Comparison of ENCODE assay signal across 8 cellular contexts in genomic region chr3:152071924-152072323, GRCh38.
DNase-seq lines count a peak whose midpoint lies in the region; ATAC-seq and TF ChIP-seq lines count a peak whose summit lies in the region.

No MANE protein-coding gene starts in this region.

- no peak overlapping the region for H2BK120ac ChIP-seq in trophoblast cell (ENCODE audit: insufficient read depth, low read length, poor library complexity)

- in situ Hi-C loops in HAP-1 (cut with MboI; ENCODE audit: low sequenced_read_pairs): no loop called here

- H2BK12ac ChIP-seq in trophoblast cell (ENCODE audit: low read length): no peak overlapping the region

- TF ChIP-seq CTCF in esophagus squamous epithelium (IDR thresholded peaks at IDR 0.05): peak in 5 of 6 experiments; percentile 26 to 59 (median 33)

- H3K14ac ChIP-seq in trophoblast cell (ENCODE audit: low read length): no peak overlapping the region

- H3K36me3 ChIP-seq in HAP-1 (replicated peaks) (no peaks in the 10 kb centered on the region), esophagus squamous epithelium (no peaks in the 10 kb centered on the region), trophoblast cell (ENCODE audit: control insufficient read depth in 1 of 2, insufficient read depth in 2 of 2, low read length in 2 of 2) (no peaks in the 10 kb centered on the region)

- H2BK5ac ChIP-seq in trophoblast cell (ENCODE audit: low read depth, low read length, poor library complexity): no peak overlapping the region

- TF ChIP-seq POLR2A in esophagus squamous epithelium (IDR thresholded peaks at IDR 0.05): no peak

- H3K27me3 ChIP-seq in HAP-1 (ENCODE audit: low read depth) (no peaks in the 10 kb centered on the region; the same call in 1 of the 2 replicates), esophagus squamous epithelium (no peaks in the 10 kb centered on the region), trophoblast cell (ENCODE audit: insufficient read depth, low read length) (no peaks in the 10 kb centered on the region)

- H2AK5ac ChIP-seq in trophoblast cell (ENCODE audit: low read length): no peak overlapping the region

- ATAC-seq in HG02623 (IDR thresholded peaks at IDR 0.05; ENCODE audit: unreplicated experiment): no peak
- ATAC-seq in GM19035 (IDR thresholded peaks at IDR 0.05; ENCODE audit: unreplicated experiment): no peak

- DNase-seq in EH (ENCODE audit: low read depth) (peak; percentile 76), HAP-1 (ENCODE audit: low spot score in 2 of 2) (peak; percentile 7 to 13), RKO (ENCODE audit: low spot score) (peak; percentile 75), esophagus squamous epithelium (lab: John Stamatoyannopoulos, UW) (no peak), trophoblast cell (peak; percentile 4 to 35), midbrain (lab: John Stamatoyannopoulos, UW) (no peak)

- H3K79me1 ChIP-seq in trophoblast cell (ENCODE audit: low read length): no peaks in the 10 kb centered on the region

- H3K9ac ChIP-seq in trophoblast cell (ENCODE audit: low read length): no peak overlapping the region

- H3K4me1 ChIP-seq in HAP-1 (no peaks in the 10 kb centered on the region), esophagus squamous epithelium (no peaks in the 10 kb centered on the region), trophoblast cell (ENCODE audit: control insufficient read depth in 1 of 2, insufficient read depth in 2 of 2, low read length in 2 of 2) (no peaks in the 10 kb centered on the region)

- H3K9me3 ChIP-seq in HAP-1: no peaks in the 10 kb centered on the region
- H3K9me3 ChIP-seq in esophagus squamous epithelium: peaks cover 0 to 4% (median 0%) of the 10 kb centered on the region in 3 donors
- H3K9me3 ChIP-seq in trophoblast cell (ENCODE audit: insufficient read depth, low read depth, low read length): no peaks in the 10 kb centered on the region

- WGBS in esophagus squamous epithelium, 2 donors: 46 to 57% methylated on average over 1 of the region's 1 CpG
- no CpG with 5 or more reads among the region's 1 CpG for WGBS in trophoblast cell (ENCODE audit: extremely low coverage, insufficient coverage, insufficient read length)

- H4K12ac ChIP-seq in trophoblast cell (ENCODE audit: low read depth, low read length): no peak overlapping the region

- H4K8ac ChIP-seq in trophoblast cell (ENCODE audit: low read depth, low read length): no peak overlapping the region

- H3K18ac ChIP-seq in trophoblast cell (ENCODE audit: low read length): no peak overlapping the region

- H3K4me3 ChIP-seq in HAP-1: no peak overlapping the region
- H3K4me3 ChIP-seq in esophagus squamous epithelium: no peak overlapping the region
- H3K4me3 ChIP-seq in trophoblast cell (ENCODE audit: low read depth, low read length): no peak overlapping the region

- H3K79me2 ChIP-seq in trophoblast cell (ENCODE audit: control insufficient read depth, insufficient read depth, low read length, poor library complexity): no peaks in the 10 kb centered on the region

- H3K4ac ChIP-seq in trophoblast cell (ENCODE audit: low read depth, low read length): no peak overlapping the region

- H3K4me2 ChIP-seq in trophoblast cell (ENCODE audit: low read length): no peak overlapping the region

- H2AFZ ChIP-seq in trophoblast cell (ENCODE audit: insufficient read depth, low read length, poor library complexity): no peak overlapping the region

- no peak overlapping the region for H4K91ac ChIP-seq in trophoblast cell (ENCODE audit: low read depth, low read length)

- H3K27ac ChIP-seq in esophagus squamous epithelium (no peak overlapping the region), trophoblast cell (ENCODE audit: low read depth, low read length) (no peak overlapping the region)

- H3K23ac ChIP-seq in trophoblast cell (ENCODE audit: low read length): no peak overlapping the region

- intact Hi-C loops in esophagus squamous epithelium (cut with DNase I): no loop called here

Comparison
In these comparisons a context has a peak if more than half of its experiments do, and no peak if none do; other contexts are left out.
1. DNase-seq: peak in EH (single experiment), HAP-1 (2 of 2), RKO (single experiment) and trophoblast cell (2 of 2); none in esophagus squamous epithelium (single experiment) and midbrain (single experiment).